In genomic region chr19:40424637-40425449, GRCh38 we compare ENCODE assay signal across 8 cellular contexts. TPM values are rescaled to one million over a fixed set of nuclear protein-coding genes. Genes with fewer than 3 reads are reported as not detected.
DNase-seq lines count a peak whose midpoint lies in the region; ATAC-seq and TF ChIP-seq lines count a peak whose summit lies in the region.

No MANE protein-coding gene starts in this region.

- DNase-seq in stimulated activated CD4-positive, alpha-beta T cell treated with anti-CD3 and anti-CD28 coated beads, Interleukin-2, amount 100 ng/mL, for 24 hours: peak; percentile 19 to 35
- no peak for DNase-seq in stimulated activated CD4-positive, alpha-beta T cell treated with anti-CD3 and anti-CD28 coated beads, Interleukin-2, amount 100 ng/mL, for 48 hours
- DNase-seq in WTC11 (ENCODE audit: low spot score) (no peak), foreskin melanocyte (peak; percentile 11), NCI-H1694 (lab: John Stamatoyannopoulos, UW) (no peak)

- peaks cover 10% of the 10 kb centered on the region for H3K4me1 ChIP-seq in parathyroid adenoma

- no peaks in the 10 kb centered on the region for H3K9me3 ChIP-seq in parathyroid adenoma (ENCODE audit: control insufficient read depth, low read length)

- H3K27ac ChIP-seq in parathyroid adenoma: peak overlapping the region; percentile 99

- H3K4me3 ChIP-seq in parathyroid adenoma (ENCODE audit: low read depth, low read length): peak overlapping the region; percentile 77

- peaks cover 8% of the 10 kb centered on the region for H3K79me2 ChIP-seq in parathyroid adenoma

- CTCF ChIA-PET in WTC11 (lab: Charles Lee): interaction anchor here (0.7 to 1.7 kb wide), 11 partner anchors 9 to 179 kb away, joined by 3 to 12 read pairs (median 4); partner anchors contain the start of genes BLVRB and PRX

- peaks cover 16% of the 10 kb centered on the region for H3K4me1 Mint-ChIP-seq in WTC11

- peak overlapping the region; percentile 97 for H3K27ac Mint-ChIP-seq in WTC11

- TF ChIP-seq CTCF in WTC11 (IDR thresholded peaks at IDR 0.05): no peak
- no peak for TF ChIP-seq CTCF in parathyroid adenoma (IDR thresholded peaks at IDR 0.05)

- H3K9ac ChIP-seq in parathyroid adenoma: peak overlapping the region; percentile 99

- H3K4me2 ChIP-seq in parathyroid adenoma (ENCODE audit: low read length): peak overlapping the region; percentile 98

- no peaks in the 10 kb centered on the region for H3K36me3 ChIP-seq in parathyroid adenoma (ENCODE audit: control insufficient read depth, insufficient read depth, low read length)

- no peak for ATAC-seq in WTC11
- no peak for ATAC-seq in HG02840 (IDR thresholded peaks at IDR 0.05; ENCODE audit: low FRiP score, unreplicated experiment)
- no peak for ATAC-seq in GM18519 (IDR thresholded peaks at IDR 0.05; ENCODE audit: low FRiP score, unreplicated experiment)

- peak overlapping the region; percentile 97 for H2AFZ ChIP-seq in parathyroid adenoma

- H3K27me3 ChIP-seq in parathyroid adenoma (ENCODE audit: control insufficient read depth, insufficient read depth, low read length): no peaks in the 10 kb centered on the region

- peak overlapping the region; percentile 91 for H3K4me3 Mint-ChIP-seq in WTC11

- no peaks in the 10 kb centered on the region; the same call in 1 of the 2 replicates for H3K36me3 Mint-ChIP-seq in WTC11

- H3K27me3 Mint-ChIP-seq in WTC11 (ENCODE audit: low read depth): peaks cover 3% of the 10 kb centered on the region; the same call in 1 of the 2 replicates

- POLR2A ChIA-PET in WTC11 (lab: Charles Lee): interaction anchor here (0.5 to 1.8 kb wide), 2 partner anchors 11 to 1791 kb away, joined by 4 to 11 read pairs; partner anchors contain the start of gene PRX

- H3K9me3 Mint-ChIP-seq in WTC11: no peaks in the 10 kb centered on the region

TF ChIP-seq in WTC11, 78 proteins besides CTCF, POLR2A, EP300 and RAD21:
- TF ChIP-seq AR (CRISPR knock-in tag; IDR thresholded peaks at IDR 0.05) (no peak), GTF2I (CRISPR knock-in tag; conservative IDR thresholded peaks at IDR 0.05) (0 out of 2 replicates have a peak, but pooled peaks have one; percentile 41)
TF ChIP-seq in WTC11: peak in this region for 1.

RNA-seq across cellular contexts. Expression of gene SERTAD1, which starts 0.9 kb away (rescaled TPM):
- 6.8 to 8.6 TPM (median 7.4 TPM) in 3 replicates for total RNA-seq in WTC11 (2021)

RNA-seq across cellular contexts. Expression of gene PRX, which starts 11.7 kb away (rescaled TPM):
- 8.2 to 8.4 TPM (median 8.3 TPM) in 3 replicates for total RNA-seq in WTC11 (2021)

RNA-seq across cellular contexts. Expression of gene SERTAD3, which starts 19.3 kb away (rescaled TPM):
- 31.9 to 34.6 TPM (median 33.6 TPM) in 3 replicates for total RNA-seq in WTC11 (2021)

RNA-seq across cellular contexts. Expression of gene HIPK4, which starts 34.9 kb away (rescaled TPM):
- total RNA-seq in WTC11 (2021): 0.21 to 0.31 TPM (median 0.25 TPM) in 3 replicates

RNA-seq across cellular contexts. Expression of gene BLVRB, which starts 40.7 kb away (rescaled TPM):
- 35.1 to 38.5 TPM (median 37.1 TPM) in 3 replicates for total RNA-seq in WTC11 (2021)

Comparison
In these comparisons a context has a peak if more than half of its experiments do, and no peak if none do; other contexts are left out.
1. DNase-seq: peak in stimulated activated CD4-positive, alpha-beta T cell treated with anti-CD3 and anti-CD28 coated beads, Interleukin-2, amount 100 ng/mL, for 24 hours (2 of 2) and foreskin melanocyte (single experiment); none in stimulated activated CD4-positive, alpha-beta T cell treated with anti-CD3 and anti-CD28 coated beads, Interleukin-2, amount 100 ng/mL, for 48 hours (0 of 2), WTC11 (single experiment) and NCI-H1694 (single experiment).